ENCODE assay signal across 1 cellular context in genomic region chr16:24731722-24732419, GRCh38.
A peak's percentile ranks its signal among the peaks of the same experiment; 100 is the strongest.
TF ChIP-seq lines count a peak whose summit lies in the region.

No MANE protein-coding gene starts in this region.

TF ChIP-seq in HepG2, 621 proteins besides CTCF, POLR2A, EP300 and RAD21 (continued from another document and continues in another):
- TF ChIP-seq SMAD3 (CRISPR knock-in tag; IDR thresholded peaks at IDR 0.05), result 0 out of 2 replicates have a peak, but pooled peaks have one; percentile 43
- TF ChIP-seq RORA (CRISPR knock-in tag; IDR thresholded peaks at IDR 0.05), result no peak
- TF ChIP-seq SNAPC4 (CRISPR knock-in tag; IDR thresholded peaks at IDR 0.05), result no peak
- TF ChIP-seq NPAS2 (CRISPR knock-in tag; IDR thresholded peaks at IDR 0.05; ENCODE audit: borderline replicate concordance), result no peak
- TF ChIP-seq ZNF567 (CRISPR knock-in tag; IDR thresholded peaks at IDR 0.05; ENCODE audit: borderline replicate concordance), result no peak
- no peak for TF ChIP-seq CENPT (CRISPR knock-in tag; IDR thresholded peaks at IDR 0.05; ENCODE audit: low read depth)
- TF ChIP-seq, protein P1, sequence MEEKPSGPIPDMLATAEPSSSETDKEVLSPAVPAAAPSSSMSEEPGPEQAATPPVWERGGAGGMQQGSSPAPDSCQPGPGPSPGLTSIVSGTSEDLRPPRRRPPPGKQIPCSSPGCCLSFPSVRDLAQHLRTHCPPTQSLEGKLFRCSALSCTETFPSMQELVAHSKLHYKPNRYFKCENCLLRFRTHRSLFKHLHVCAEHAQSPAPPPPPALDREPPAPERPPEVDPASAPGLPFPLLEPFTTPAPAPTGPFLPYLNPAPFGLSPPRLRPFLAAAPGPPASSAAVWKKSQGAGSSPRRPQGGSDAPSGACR (CRISPR knock-in tag; IDR thresholded peaks at IDR 0.05), result peak; percentile 55; the same call in 1 of the 2 replicates
- TF ChIP-seq ZNF644 (CRISPR knock-in tag; IDR thresholded peaks at IDR 0.05; ENCODE audit: low read depth), result peak; percentile 81
- TF ChIP-seq HOXA3 (CRISPR knock-in tag; IDR thresholded peaks at IDR 0.05), result peak; percentile 43; the same call in 1 of the 2 replicates
- no peak for TF ChIP-seq HOXA7 (CRISPR knock-in tag; IDR thresholded peaks at IDR 0.05)
- TF ChIP-seq PHB2 (IDR thresholded peaks at IDR 0.05; ENCODE audit: partially characterized antibody), result no peak
- TF ChIP-seq HMGXB4 (CRISPR knock-in tag; IDR thresholded peaks at IDR 0.05; ENCODE audit: borderline replicate concordance in 1 of 2, low read depth in 1 of 2), result 0 out of 4 replicates have a peak, but pooled peaks of 1 of the 2 experiments have one; percentile 17
- no peak for TF ChIP-seq RBAK (CRISPR knock-in tag; IDR thresholded peaks at IDR 0.05)
- TF ChIP-seq ARHGAP35 (CRISPR knock-in tag; IDR thresholded peaks at IDR 0.05; ENCODE audit: borderline replicate concordance), result no peak
- TF ChIP-seq RFXANK (CRISPR knock-in tag; IDR thresholded peaks at IDR 0.05), result no peak
- TF ChIP-seq ZBTB7B (CRISPR knock-in tag; IDR thresholded peaks at IDR 0.05), result no peak
- TF ChIP-seq, protein P2, sequence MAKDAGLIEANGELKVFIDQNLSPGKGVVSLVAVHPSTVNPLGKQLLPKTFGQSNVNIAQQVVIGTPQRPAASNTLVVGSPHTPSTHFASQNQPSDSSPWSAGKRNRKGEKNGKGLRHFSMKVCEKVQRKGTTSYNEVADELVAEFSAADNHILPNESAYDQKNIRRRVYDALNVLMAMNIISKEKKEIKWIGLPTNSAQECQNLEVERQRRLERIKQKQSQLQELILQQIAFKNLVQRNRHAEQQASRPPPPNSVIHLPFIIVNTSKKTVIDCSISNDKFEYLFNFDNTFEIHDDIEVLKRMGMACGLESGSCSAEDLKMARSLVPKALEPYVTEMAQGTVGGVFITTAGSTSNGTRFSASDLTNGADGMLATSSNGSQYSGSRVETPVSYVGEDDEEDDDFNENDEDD (CRISPR knock-in tag; IDR thresholded peaks at IDR 0.05; ENCODE audit: borderline replicate concordance), result peak; percentile 26; the same call in 1 of the 2 replicates
- TF ChIP-seq ZNF337 (CRISPR knock-in tag; IDR thresholded peaks at IDR 0.05; ENCODE audit: borderline replicate concordance, low read depth), result no peak
- no peak for TF ChIP-seq SNRNP70 (IDR thresholded peaks at IDR 0.05; ENCODE audit: low read depth, low read length)
- TF ChIP-seq ZNF34 (CRISPR knock-in tag; IDR thresholded peaks at IDR 0.05; ENCODE audit: borderline replicate concordance), result no peak
- no peak for TF ChIP-seq ZNF577 (CRISPR knock-in tag; IDR thresholded peaks at IDR 0.05; ENCODE audit: borderline replicate concordance, low read depth)
- no peak for TF ChIP-seq FOXP1 (IDR thresholded peaks at IDR 0.05)
- TF ChIP-seq FOXP1 (CRISPR knock-in tag; IDR thresholded peaks at IDR 0.05), result 0 out of 2 replicates have a peak, but pooled peaks have one; percentile 39
- TF ChIP-seq TCF7L2 (IDR thresholded peaks at IDR 0.05; ENCODE audit: low read depth, low read length), result no peak
- TF ChIP-seq, protein P3, sequence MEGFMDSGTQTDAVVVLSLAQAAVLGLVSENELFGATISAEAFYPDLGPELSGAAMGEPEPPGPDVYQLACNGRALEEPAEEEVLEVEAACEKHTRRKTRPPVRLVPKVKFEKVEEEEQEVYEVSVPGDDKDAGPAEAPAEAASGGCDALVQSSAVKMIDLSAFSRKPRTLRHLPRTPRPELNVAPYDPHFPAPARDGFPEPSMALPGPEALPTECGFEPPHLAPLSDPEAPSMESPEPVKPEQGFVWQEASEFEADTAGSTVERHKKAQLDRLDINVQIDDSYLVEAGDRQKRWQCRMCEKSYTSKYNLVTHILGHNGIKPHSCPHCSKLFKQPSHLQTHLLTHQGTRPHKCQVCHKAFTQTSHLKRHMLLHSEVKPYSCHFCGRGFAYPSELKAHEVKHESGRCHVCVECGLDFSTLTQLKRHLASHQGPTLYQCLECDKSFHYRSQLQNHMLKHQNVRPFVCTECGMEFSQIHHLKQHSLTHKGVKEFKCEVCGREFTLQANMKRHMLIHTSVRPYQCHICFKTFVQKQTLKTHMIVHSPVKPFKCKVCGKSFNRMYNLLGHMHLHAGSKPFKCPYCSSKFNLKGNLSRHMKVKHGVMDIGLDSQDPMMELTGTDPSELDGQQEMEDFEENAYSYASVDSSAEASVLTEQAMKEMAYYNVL (CRISPR knock-in tag; IDR thresholded peaks at IDR 0.05; ENCODE audit: borderline replicate concordance), result no peak
- TF ChIP-seq TRIM24 (CRISPR knock-in tag; IDR thresholded peaks at IDR 0.05), result no peak
- TF ChIP-seq ZNF737 (CRISPR knock-in tag; IDR thresholded peaks at IDR 0.05; ENCODE audit: borderline replicate concordance), result no peak
- TF ChIP-seq, protein P4, sequence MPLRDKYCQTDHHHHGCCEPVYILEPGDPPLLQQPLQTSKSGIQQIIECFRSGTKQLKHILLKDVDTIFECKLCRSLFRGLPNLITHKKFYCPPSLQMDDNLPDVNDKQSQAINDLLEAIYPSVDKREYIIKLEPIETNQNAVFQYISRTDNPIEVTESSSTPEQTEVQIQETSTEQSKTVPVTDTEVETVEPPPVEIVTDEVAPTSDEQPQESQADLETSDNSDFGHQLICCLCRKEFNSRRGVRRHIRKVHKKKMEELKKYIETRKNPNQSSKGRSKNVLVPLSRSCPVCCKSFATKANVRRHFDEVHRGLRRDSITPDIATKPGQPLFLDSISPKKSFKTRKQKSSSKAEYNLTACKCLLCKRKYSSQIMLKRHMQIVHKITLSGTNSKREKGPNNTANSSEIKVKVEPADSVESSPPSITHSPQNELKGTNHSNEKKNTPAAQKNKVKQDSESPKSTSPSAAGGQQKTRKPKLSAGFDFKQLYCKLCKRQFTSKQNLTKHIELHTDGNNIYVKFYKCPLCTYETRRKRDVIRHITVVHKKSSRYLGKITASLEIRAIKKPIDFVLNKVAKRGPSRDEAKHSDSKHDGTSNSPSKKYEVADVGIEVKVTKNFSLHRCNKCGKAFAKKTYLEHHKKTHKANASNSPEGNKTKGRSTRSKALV (CRISPR knock-in tag; IDR thresholded peaks at IDR 0.05), result no peak
- TF ChIP-seq ZNF724P (CRISPR knock-in tag; IDR thresholded peaks at IDR 0.05; ENCODE audit: borderline replicate concordance), result no peak
- no peak for TF ChIP-seq MYC (CRISPR knock-in tag; IDR thresholded peaks at IDR 0.05; ENCODE audit: borderline replicate concordance)
- no peak for TF ChIP-seq ATM (IDR thresholded peaks at IDR 0.05; ENCODE audit: borderline replicate concordance)
- TF ChIP-seq DR1 (CRISPR knock-in tag; IDR thresholded peaks at IDR 0.05), result no peak
- peak; percentile 32; the same call in 1 of the 2 replicates for TF ChIP-seq ZBTB20 (CRISPR knock-in tag; IDR thresholded peaks at IDR 0.05; ENCODE audit: borderline replicate concordance, low read depth)
- no peak for TF ChIP-seq ZFP62 (CRISPR knock-in tag; IDR thresholded peaks at IDR 0.05)
- TF ChIP-seq ZNF546 (CRISPR knock-in tag; conservative IDR thresholded peaks at IDR 0.05), result no peak
- TF ChIP-seq, protein P5, sequence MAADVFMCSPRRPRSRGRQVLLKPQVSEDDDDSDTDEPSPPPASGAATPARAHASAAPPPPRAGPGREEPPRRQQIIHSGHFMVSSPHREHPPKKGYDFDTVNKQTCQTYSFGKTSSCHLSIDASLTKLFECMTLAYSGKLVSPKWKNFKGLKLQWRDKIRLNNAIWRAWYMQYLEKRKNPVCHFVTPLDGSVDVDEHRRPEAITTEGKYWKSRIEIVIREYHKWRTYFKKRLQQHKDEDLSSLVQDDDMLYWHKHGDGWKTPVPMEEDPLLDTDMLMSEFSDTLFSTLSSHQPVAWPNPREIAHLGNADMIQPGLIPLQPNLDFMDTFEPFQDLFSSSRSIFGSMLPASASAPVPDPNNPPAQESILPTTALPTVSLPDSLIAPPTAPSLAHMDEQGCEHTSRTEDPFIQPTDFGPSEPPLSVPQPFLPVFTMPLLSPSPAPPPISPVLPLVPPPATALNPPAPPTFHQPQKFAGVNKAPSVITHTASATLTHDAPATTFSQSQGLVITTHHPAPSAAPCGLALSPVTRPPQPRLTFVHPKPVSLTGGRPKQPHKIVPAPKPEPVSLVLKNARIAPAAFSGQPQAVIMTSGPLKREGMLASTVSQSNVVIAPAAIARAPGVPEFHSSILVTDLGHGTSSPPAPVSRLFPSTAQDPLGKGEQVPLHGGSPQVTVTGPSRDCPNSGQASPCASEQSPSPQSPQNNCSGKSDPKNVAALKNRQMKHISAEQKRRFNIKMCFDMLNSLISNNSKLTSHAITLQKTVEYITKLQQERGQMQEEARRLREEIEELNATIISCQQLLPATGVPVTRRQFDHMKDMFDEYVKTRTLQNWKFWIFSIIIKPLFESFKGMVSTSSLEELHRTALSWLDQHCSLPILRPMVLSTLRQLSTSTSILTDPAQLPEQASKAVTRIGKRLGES (CRISPR knock-in tag; IDR thresholded peaks at IDR 0.05; ENCODE audit: borderline replicate concordance), result no peak
- TF ChIP-seq FOXJ3 (CRISPR knock-in tag; IDR thresholded peaks at IDR 0.05; ENCODE audit: borderline replicate concordance), result peak; percentile 21; the same call in 1 of the 2 replicates
- TF ChIP-seq NFKBIZ (CRISPR knock-in tag; IDR thresholded peaks at IDR 0.05), result 0 out of 2 replicates have a peak, but pooled peaks have one; percentile 20
- TF ChIP-seq BCL6 (CRISPR knock-in tag; IDR thresholded peaks at IDR 0.05), result peak; percentile 80
- no peak; the same call in 1 of the 2 replicates for TF ChIP-seq CSRNP1 (CRISPR knock-in tag; IDR thresholded peaks at IDR 0.05)
- TF ChIP-seq ZNF598 (CRISPR knock-in tag; IDR thresholded peaks at IDR 0.05; ENCODE audit: borderline replicate concordance), result no peak
- no peak for TF ChIP-seq ZNF556 (CRISPR knock-in tag; IDR thresholded peaks at IDR 0.05; ENCODE audit: borderline replicate concordance)
- TF ChIP-seq SALL2 (CRISPR knock-in tag; IDR thresholded peaks at IDR 0.05), result no peak
- TF ChIP-seq ERF (CRISPR knock-in tag; IDR thresholded peaks at IDR 0.05), result 0 out of 2 replicates have a peak, but pooled peaks have one; percentile 19
- TF ChIP-seq ZNF17 (CRISPR knock-in tag; IDR thresholded peaks at IDR 0.05), result no peak
- TF ChIP-seq FOXM1 (CRISPR knock-in tag; IDR thresholded peaks at IDR 0.05), result no peak
